ENCODE assay signal across 8 cellular contexts in the genomic region with DNA sequence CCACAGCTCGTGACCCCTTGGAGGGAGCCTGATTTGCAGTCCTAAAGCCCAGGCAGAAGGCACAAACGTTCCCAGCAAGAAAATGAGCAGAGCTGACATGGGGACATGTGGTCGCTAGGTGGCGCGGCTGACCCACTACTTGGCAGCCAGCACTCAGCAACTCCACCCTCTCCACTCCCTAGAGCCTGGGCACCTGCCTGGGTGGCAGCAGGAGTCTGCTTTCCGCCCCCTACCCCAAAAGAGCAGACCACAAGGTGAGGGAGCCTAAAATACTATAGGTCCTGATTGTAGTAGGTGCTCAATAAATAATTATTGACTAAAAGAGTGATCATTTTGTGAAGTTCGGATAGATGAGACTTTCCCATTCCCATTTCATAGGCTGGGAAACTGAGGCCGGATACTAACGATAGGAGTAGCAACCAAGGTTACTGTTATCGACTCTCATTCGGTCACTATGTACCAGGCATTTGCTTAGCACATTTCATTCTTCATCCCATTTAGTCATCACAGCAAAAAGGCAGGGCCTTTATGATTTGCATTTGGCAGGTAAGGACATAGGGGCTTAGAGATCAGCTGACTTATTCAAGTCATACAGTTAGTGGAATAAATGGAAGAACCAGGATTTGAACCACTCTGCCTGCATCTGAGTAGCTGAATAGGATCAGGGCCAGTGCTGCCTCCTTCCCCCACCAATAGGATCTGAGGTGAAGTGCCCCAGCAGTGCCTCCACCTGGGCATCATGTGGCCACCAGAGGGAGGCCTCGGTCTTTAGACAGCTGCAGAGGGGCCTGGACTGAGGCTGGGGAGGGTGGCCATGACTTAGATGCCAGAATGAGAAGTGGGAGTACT. TPM values are rescaled to one million over a fixed set of nuclear protein-coding genes. Genes with fewer than 3 reads are reported as not detected.
DNase-seq lines count a peak whose midpoint lies in the region; ATAC-seq and TF ChIP-seq lines count a peak whose summit lies in the region.

No MANE protein-coding gene starts in this region.

- CTCF ChIA-PET in BJ (lab: Yijun Ruan, JAX), result interaction anchor here (0.7 to 15.2 kb wide), 44 partner anchors 8 to 443 kb away, joined by 3 to 268 read pairs (median 4); a partner anchor contains a TSS

- H3K4me3 ChIP-seq in BJ (ENCODE audit: low read depth, low read length), result no peak overlapping the region
- no peak overlapping the region for H3K4me3 ChIP-seq in spleen

- WGBS in spleen, 5 donors, result 20 to 35% (median 28%) methylated on average over 11 to 12 of the region's 12 CpGs

- peak; percentile 67 for ATAC-seq in GM21528 (IDR thresholded peaks at IDR 0.05; ENCODE audit: low FRiP score, unreplicated experiment)

- H3K36me3 ChIP-seq in BJ (ENCODE audit: control insufficient read depth, insufficient read depth, low read length), result no peaks in the 10 kb centered on the region
- peaks cover 0 to 17% (median 0%) of the 10 kb centered on the region in 6 donors for H3K36me3 ChIP-seq in spleen

- TF ChIP-seq CTCF in BJ (IDR thresholded peaks at IDR 0.05; ENCODE audit: insufficient read depth, low read depth, low read length) (peak; percentile 92), spleen (IDR thresholded peaks at IDR 0.05 in 8 of 11, conservative IDR thresholded peaks at IDR 0.05 in 3 of 11) (peak; percentile 46 to 82 (median 73))

- DNase-seq in BJ (ENCODE audit: low read depth) (no peak), NCI-H1105 (lab: John Stamatoyannopoulos, UW) (peak; percentile 40), T-helper 22 cell (ENCODE audit: low read depth) (peak; percentile 45), amniotic epithelial cell (ENCODE audit: low read depth) (peak; percentile 54), hepatic stellate cell (ENCODE audit: low spot score) (peak; percentile 83), spleen (peak; percentile 90), NCI-H187 treated with DMSO at 0.1 percent for 48 hours (lab: John Stamatoyannopoulos, UW) (no peak)

- no peaks in the 10 kb centered on the region for H3K4me1 ChIP-seq in spleen

- no peak for TF ChIP-seq POLR2A in spleen (IDR thresholded peaks at IDR 0.05)

- intact Hi-C loops in spleen (cut with DNase I; ENCODE audit: low total_unique reads), result loop anchor here (2.0 kb wide), 1 partner anchor 123 kb away; no protein-coding TSS in a partner anchor

- no peak overlapping the region for H3K27ac ChIP-seq in spleen

- no peaks in the 10 kb centered on the region for H3K9me3 ChIP-seq in spleen

- POLR2A ChIA-PET in BJ (lab: Charles Lee), result no interaction called here

- H3K27me3 ChIP-seq in BJ (ENCODE audit: control insufficient read depth, insufficient read depth, low read length), result peaks cover 12% of the 10 kb centered on the region
- H3K27me3 ChIP-seq in spleen (replicated peaks in 1 of 7), result no peaks in the 10 kb centered on the region

RNA-seq across cellular contexts. Expression of a gene that starts 57.3 kb away (rescaled TPM):
- polyA plus RNA-seq in BJ (2011; rRNA removed) (not detected in 2 replicates), spleen (under 1 TPM in 2 of 3 donors, not detected in 1; 0.06 TPM)
- not detected in 2 replicates for polyA minus RNA-seq in BJ (2011; rRNA and poly(A)+ RNA removed)
- not detected for total RNA-seq in spleen

Comparison
In these comparisons a context has a peak if more than half of its experiments do, and no peak if none do; other contexts are left out.
1. DNase-seq: peak in NCI-H1105 (single experiment), T-helper 22 cell (single experiment), amniotic epithelial cell (single experiment), hepatic stellate cell (single experiment) and spleen (single experiment); none in BJ (single experiment) and NCI-H187 treated with DMSO at 0.1 percent for 48 hours (single experiment).